ENCODE assay signal across 9 cellular contexts in the genomic region with DNA sequence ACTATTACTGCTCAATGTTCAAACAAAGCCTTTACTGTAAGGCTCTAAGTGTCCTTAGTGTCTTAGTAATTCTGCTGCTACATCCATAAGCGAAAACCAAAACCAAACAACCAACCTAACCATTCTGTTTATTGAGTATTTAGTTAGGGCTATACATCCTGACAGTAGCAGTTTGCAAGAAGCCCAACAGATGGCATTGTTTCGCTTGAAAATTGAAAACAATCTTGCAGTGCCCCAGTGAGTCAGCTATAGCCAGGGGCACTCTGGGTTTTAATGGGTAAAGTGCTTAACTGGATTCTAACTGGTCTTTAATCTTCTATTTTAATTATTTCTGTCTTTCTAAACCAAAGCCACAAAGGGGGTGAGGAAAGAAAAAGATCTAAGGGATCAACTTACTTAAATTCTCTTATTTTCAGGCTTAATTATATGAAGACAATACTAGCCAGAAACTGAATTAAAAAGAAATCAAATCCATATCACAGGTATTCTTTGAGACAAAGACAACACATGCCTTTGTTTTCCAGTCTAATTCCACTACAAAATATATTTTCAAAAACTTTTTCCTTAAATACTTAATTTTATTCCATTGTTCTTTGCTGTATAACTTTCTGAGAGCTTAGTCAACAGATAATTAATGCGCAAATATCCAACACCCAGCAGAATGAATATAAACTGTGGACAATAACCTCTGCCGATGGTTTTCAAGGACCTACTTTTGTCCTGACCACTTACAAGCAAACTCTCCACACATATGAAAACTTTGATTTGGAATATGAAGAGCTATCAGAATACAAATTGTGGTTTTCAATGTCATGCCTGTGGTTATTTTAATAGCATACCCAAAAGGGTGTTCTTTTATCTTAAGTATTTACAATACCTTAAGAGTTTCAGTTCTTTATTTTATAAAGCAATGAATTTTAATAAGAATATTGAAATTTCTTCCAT. TPM values are rescaled to one million over a fixed set of nuclear protein-coding genes. Genes with fewer than 3 reads are reported as not detected.
DNase-seq lines count a peak whose midpoint lies in the region; ATAC-seq and TF ChIP-seq lines count a peak whose summit lies in the region.
"Had no signal": no experiment of that assay in that cellular context is flagged by ENCODE, and none has a peak within 500 bp of the region (broad histone marks: within the 10 kb centered on the region; RNA-seq: fewer than 3 reads in every experiment).

No MANE protein-coding gene starts in this region.

- no peak overlapping the region for H3K4me3 Mint-ChIP-seq in CD14-positive monocyte
- H3K4me3 Mint-ChIP-seq in activated naive CD8-positive, alpha-beta T cell treated with anti-CD3 and anti-CD28 coated beads, Interleukin-2, amount 10 ng/mL, durations not matched to agents 7 days and 5 days: no peak overlapping the region
- H3K4me3 Mint-ChIP-seq: IgD-negative memory B cell had no signal

- peaks cover 10% of the 10 kb centered on the region for H3K36me3 ChIP-seq in cardiac muscle cell

- H3K27me3 ChIP-seq in cardiac muscle cell: no peaks in the 10 kb centered on the region

- no peak overlapping the region for H3K4me3 ChIP-seq in cardiac muscle cell

- H3K27ac Mint-ChIP-seq in CD14-positive monocyte: no peak overlapping the region
- no peak overlapping the region for H3K27ac Mint-ChIP-seq in activated naive CD8-positive, alpha-beta T cell treated with anti-CD3 and anti-CD28 coated beads, Interleukin-2, amount 10 ng/mL, durations not matched to agents 7 days and 5 days

- H3K9me3 Mint-ChIP-seq in CD14-positive monocyte: no peaks in the 10 kb centered on the region
- H3K9me3 Mint-ChIP-seq in activated naive CD8-positive, alpha-beta T cell treated with anti-CD3 and anti-CD28 coated beads, Interleukin-2, amount 10 ng/mL, durations not matched to agents 7 days and 5 days: no peaks in the 10 kb centered on the region
- H3K9me3 Mint-ChIP-seq: IgD-negative memory B cell had no signal

- peak; percentile 51 for DNase-seq in CD14-positive monocyte (ENCODE audit: low spot score)
- peak; percentile 61 for DNase-seq in NCI-H1105 treated with DMSO at 0.1 percent for 48 hours (lab: John Stamatoyannopoulos, UW)
- peak; percentile 72 for DNase-seq in SKM-1 treated with dmso at 0.1 percent for 144 hours (lab: John Stamatoyannopoulos, UW; ENCODE audit: unreplicated experiment)
- DNase-seq in activated naive CD8-positive, alpha-beta T cell treated with anti-CD3 and anti-CD28 coated beads, Interleukin-2, amount 10 ng/mL, durations not matched to agents 7 days and 5 days: no peak
- DNase-seq in cardiac muscle cell (ENCODE audit: low read depth in 1 of 2, low spot score in 1 of 2): peak; percentile 78 to 85
- DNase-seq in sciatic nerve (ENCODE audit: low spot score): no peak

- H3K27ac ChIP-seq in cardiac muscle cell: peak overlapping the region; percentile 37

- peaks cover 22 to 41% of the 10 kb centered on the region in 2 donors for H3K36me3 Mint-ChIP-seq in CD14-positive monocyte
- H3K36me3 Mint-ChIP-seq in activated naive CD8-positive, alpha-beta T cell treated with anti-CD3 and anti-CD28 coated beads, Interleukin-2, amount 10 ng/mL, durations not matched to agents 7 days and 5 days: peaks cover 4% of the 10 kb centered on the region

- peak; percentile 83 for TF ChIP-seq CTCF in CD14-positive monocyte (IDR thresholded peaks at IDR 0.05)
- peak; percentile 75 for TF ChIP-seq CTCF in cardiac muscle cell (IDR thresholded peaks at IDR 0.05; ENCODE audit: low read depth, low read length)

- H3K4me1 Mint-ChIP-seq in CD14-positive monocyte: peaks cover 9% of the 10 kb centered on the region
- peaks cover 22% of the 10 kb centered on the region for H3K4me1 Mint-ChIP-seq in activated naive CD8-positive, alpha-beta T cell treated with anti-CD3 and anti-CD28 coated beads, Interleukin-2, amount 10 ng/mL, durations not matched to agents 7 days and 5 days

- peaks cover 0 to 1% (median 1%) of the 10 kb centered on the region in 3 donors for H3K27me3 Mint-ChIP-seq in CD14-positive monocyte (ENCODE audit: low read depth in 3 of 3)
- H3K27me3 Mint-ChIP-seq in activated naive CD8-positive, alpha-beta T cell treated with anti-CD3 and anti-CD28 coated beads, Interleukin-2, amount 10 ng/mL, durations not matched to agents 7 days and 5 days: no peaks in the 10 kb centered on the region
- H3K27me3 Mint-ChIP-seq: IgD-negative memory B cell had no signal

- POLR2A ChIA-PET in activated naive CD8-positive, alpha-beta T cell treated with anti-CD3 and anti-CD28 coated beads, Interleukin-2, amount 10 ng/mL, durations not matched to agents 7 days and 5 days (lab: Charles Lee): interaction anchor here (1.4 kb wide), 1 partner anchor 12 kb away, joined by 4 read pairs; no protein-coding TSS in a partner anchor

- intact Hi-C loops in CD14-positive monocyte (cut with micrococcal nuclease) (loop anchor here (2.0 to 10.0 kb wide), 2 partner anchors 91 to 291 kb away; no protein-coding TSS in a partner anchor), sciatic nerve (cut with DNase I) (no loop called here)

- H3K9me3 ChIP-seq in cardiac muscle cell (ENCODE audit: low read depth): no peaks in the 10 kb centered on the region

- peak; percentile 59 for ATAC-seq in GM21423 (IDR thresholded peaks at IDR 0.05; ENCODE audit: unreplicated experiment)
- ATAC-seq in activated naive CD8-positive, alpha-beta T cell treated with anti-CD3 and anti-CD28 coated beads, Interleukin-2, amount 10 ng/mL, durations not matched to agents 7 days and 5 days (ENCODE audit: low read depth): peak; percentile 91
- peak; percentile 86 for ATAC-seq in sciatic nerve
- ATAC-seq in GM19452 (IDR thresholded peaks at IDR 0.05; ENCODE audit: unreplicated experiment): no peak

- H3K4me1 ChIP-seq in cardiac muscle cell (ENCODE audit: low read depth): no peaks in the 10 kb centered on the region

RNA-seq across cellular contexts. Expression of gene POGZ, which starts 15.2 kb away (rescaled TPM):
- polyA plus RNA-seq in CD14-positive monocyte (1 to 10 TPM in 1 of 2 donors, under 1 TPM in 1; 0.75 to 1.8 TPM), cardiac muscle cell (30.8 and 35.1 TPM in 2 replicates)
- 100 to 1,000 TPM in 1 of 2 experiments, 10 to 100 TPM in 1; 94.8 to 104 TPM for total RNA-seq in activated naive CD8-positive, alpha-beta T cell treated with anti-CD3 and anti-CD28 coated beads, Interleukin-2, amount 10 ng/mL, durations not matched to agents 7 days and 5 days
- total RNA-seq in cardiac muscle cell (29.0 and 48.6 TPM in 2 replicates), sciatic nerve (165 TPM)

RNA-seq across cellular contexts. Expression of gene PSMB4, which starts 44.7 kb away (rescaled TPM):
- polyA plus RNA-seq in CD14-positive monocyte: 10 to 100 TPM; 69.6 to 85.6 TPM
- 100 to 1,000 TPM; 240 to 243 TPM for total RNA-seq in activated naive CD8-positive, alpha-beta T cell treated with anti-CD3 and anti-CD28 coated beads, Interleukin-2, amount 10 ng/mL, durations not matched to agents 7 days and 5 days
- total RNA-seq in cardiac muscle cell: 220 and 354 TPM in 2 replicates
- 71.1 and 104 TPM in 2 replicates for polyA plus RNA-seq in cardiac muscle cell
- 160 TPM for total RNA-seq in sciatic nerve

Comparison
In these comparisons a context has a peak if more than half of its experiments do, and no peak if none do; other contexts are left out.
1. DNase-seq: peak in CD14-positive monocyte (single experiment), NCI-H1105 treated with DMSO at 0.1 percent for 48 hours (single experiment), SKM-1 treated with dmso at 0.1 percent for 144 hours (single experiment) and cardiac muscle cell (2 of 2); none in activated naive CD8-positive, alpha-beta T cell treated with anti-CD3 and anti-CD28 coated beads, Interleukin-2, amount 10 ng/mL, durations not matched to agents 7 days and 5 days (single experiment) and sciatic nerve (single experiment).